12 cellular contexts compared by ENCODE assay signal in genomic region chr5:139503879-139504278, GRCh38. TPM values are rescaled to one million over a fixed set of nuclear protein-coding genes. Genes with fewer than 3 reads are reported as not detected.
DNase-seq lines count a peak whose midpoint lies in the region; TF ChIP-seq lines count a peak whose summit lies in the region.
"Not testable (repeated sequence)": the region's sequence is repeated elsewhere in the genome, so short reads cannot be mapped to it uniquely, and the experiment has no call there.
"Had no signal": no experiment of that assay in that cellular context is flagged by ENCODE, and none has a peak within 500 bp of the region (broad histone marks: within the 10 kb centered on the region; RNA-seq: fewer than 3 reads in every experiment).

No MANE protein-coding gene starts in this region.

- H3K4me3 ChIP-seq in epithelial cell of proximal tubule (ENCODE audit: low read depth, low read length) (peak overlapping the region; percentile 33), iPS-20b (ENCODE audit: low read length) (peak overlapping the region; percentile 66; the same call in 1 of the 2 replicates)
- not testable (repeated sequence) for H3K4me3 ChIP-seq in skeletal muscle satellite cell (ENCODE audit: low read length)

- H3K18ac ChIP-seq in H9 (ENCODE audit: insufficient read length, low read depth, low read length), result not testable (repeated sequence)

- not testable (repeated sequence) for H2BK120ac ChIP-seq in H9 (ENCODE audit: low read depth, low read length, poor library complexity, severe bottlenecking)

- peak overlapping the region in 1 of 3 experiments; percentile 87; a peak in 1 of 7 replicates for H3K27ac Mint-ChIP-seq in H9
- H3K27ac Mint-ChIP-seq in nephron, result not testable (repeated sequence)

- peaks cover 31 to 33% of the 10 kb centered on the region in 2 experiments for H3K4me1 Mint-ChIP-seq in H9
- H3K4me1 Mint-ChIP-seq in nephron, result not testable (repeated sequence)

- H3K36me3 Mint-ChIP-seq in H9 (ENCODE audit: insufficient read depth in 1 of 3, low read depth in 3 of 3); nephron (ENCODE audit: low read depth): not testable (repeated sequence)

- not testable (repeated sequence) for H3K23me2 ChIP-seq in H9 (ENCODE audit: insufficient read length, low read depth, low read length, poor library complexity, severe bottlenecking)

- H2BK15ac ChIP-seq in H9 (ENCODE audit: low read depth, low read length), result not testable (repeated sequence)

- H3K4me1 ChIP-seq in H9 (ENCODE audit: insufficient read depth, low read length); iPS-20b (ENCODE audit: insufficient read depth, low read length); skeletal muscle satellite cell (ENCODE audit: control insufficient read depth, insufficient read depth, low read length): not testable (repeated sequence)

- H3K27me3 Mint-ChIP-seq in H9 (ENCODE audit: low read depth), result peaks cover 11% of the 10 kb centered on the region
- peaks cover 23% of the 10 kb centered on the region for H3K27me3 Mint-ChIP-seq in nephron (ENCODE audit: low read depth)

- no CpG with 5 or more reads among the region's 15 CpGs for WGBS in H9 (ENCODE audit: extremely low coverage, insufficient read length, low lambda C conversion rate)

- not testable (repeated sequence) for H3K56ac ChIP-seq in H9 (ENCODE audit: insufficient read length, low read depth, low read length)

- H3K79me2 ChIP-seq in H9 (ENCODE audit: insufficient read depth, low read length), result not testable (repeated sequence)

- H2BK12ac ChIP-seq in H9 (ENCODE audit: insufficient read length, low read depth, low read length), result not testable (repeated sequence)

- not testable (repeated sequence) for H3K23ac ChIP-seq in H9 (ENCODE audit: insufficient read length, low read depth, low read length)

- H4K20me1 ChIP-seq in H9 (ENCODE audit: control insufficient read depth, insufficient read depth, insufficient read length), result not testable (repeated sequence)

- not testable (repeated sequence) for H3K36me3 ChIP-seq in iPS-20b (ENCODE audit: insufficient read depth, low read depth, low read length); skeletal muscle satellite cell (ENCODE audit: insufficient read depth, low read length)

- H3K4me3 Mint-ChIP-seq in H9 (peak overlapping the region; percentile 72 to 73), nephron (peak overlapping the region; percentile 72 to 82 (median 76))

- not testable (repeated sequence) for H2BK20ac ChIP-seq in H9 (ENCODE audit: low read depth, low read length, poor library complexity, severe bottlenecking)

- not testable (repeated sequence) for TF ChIP-seq CTCF in H9 (conservative IDR thresholded peaks at IDR 0.05); epithelial cell of proximal tubule (conservative IDR thresholded peaks at IDR 0.05; ENCODE audit: low read depth, low read length); nephron (IDR thresholded peaks at IDR 0.05; ENCODE audit: unreplicated experiment in 3 of 3)

- not testable (repeated sequence) for H3T11ph ChIP-seq in H9 (ENCODE audit: low read length)

- H3K9me3 Mint-ChIP-seq in H9, result peaks cover 10 to 11% of the 10 kb centered on the region in 2 experiments
- H3K9me3 Mint-ChIP-seq in nephron, result not testable (repeated sequence)

- H3K14ac ChIP-seq in H9 (ENCODE audit: insufficient read depth, low read length), result not testable (repeated sequence)

- H4K5ac ChIP-seq in H9 (ENCODE audit: insufficient read length, low read depth, low read length), result not testable (repeated sequence)

- H3K27ac ChIP-seq in H9 (ENCODE audit: insufficient read length, low read depth, low read length); iPS-20b (ENCODE audit: low read length): not testable (repeated sequence)

- H3K4ac ChIP-seq in H9 (ENCODE audit: low read depth, low read length), result not testable (repeated sequence)

- H2AFZ ChIP-seq in H9 (ENCODE audit: low read length), result not testable (repeated sequence)

- H2BK5ac ChIP-seq in H9 (ENCODE audit: insufficient read length, low read length), result not testable (repeated sequence)

- H3K4me2 ChIP-seq in H9 (ENCODE audit: insufficient read depth, insufficient read length, low read length) (peak overlapping the region; percentile 56), skeletal muscle satellite cell (ENCODE audit: low read length) (peak overlapping the region; percentile 35)

- peak; percentile 55 for DNase-seq in H9
- DNase-seq in NOMO-1 (lab: John Stamatoyannopoulos, UW; ENCODE audit: unreplicated experiment in 2 of 2), result peak; percentile 10 to 36
- DNase-seq in SHP77 treated with DMSO at 0.1 percent for 48 hours (lab: John Stamatoyannopoulos, UW), result peak; percentile 55
- not testable (repeated sequence) for DNase-seq in epithelial cell of proximal tubule (ENCODE audit: low read depth)

- not testable (repeated sequence) for H3K9me3 ChIP-seq in H9 (ENCODE audit: control insufficient read depth, low read depth, low read length); iPS-20b (ENCODE audit: insufficient read depth, low read depth, low read length); skeletal muscle satellite cell (replicated peaks; ENCODE audit: low read length)

- not testable (repeated sequence) for H3K79me1 ChIP-seq in H9 (ENCODE audit: insufficient read depth, low read depth, low read length, poor library complexity, severe bottlenecking)

- not testable (repeated sequence) for H3K27me3 ChIP-seq in H9 (ENCODE audit: insufficient read depth, low read length); iPS-20b (ENCODE audit: insufficient read depth, low read length); skeletal muscle satellite cell (ENCODE audit: control insufficient read depth, insufficient read depth, low read length)

- not testable (repeated sequence) for H3K9ac ChIP-seq in H9 (ENCODE audit: extremely low read depth, insufficient read length, low read length); iPS-20b (ENCODE audit: low read depth, low read length); skeletal muscle satellite cell (ENCODE audit: low read depth, low read length)

- not testable (repeated sequence) for H4K8ac ChIP-seq in H9 (replicated peaks; ENCODE audit: insufficient read length, low read depth, low read length)

- not testable (repeated sequence) for H4K91ac ChIP-seq in H9 (ENCODE audit: insufficient read length, low read depth, low read length)

- not testable (repeated sequence) for H2AK5ac ChIP-seq in H9 (ENCODE audit: insufficient read length, low read length)

RNA-seq across cellular contexts. Expression of gene STING1, which starts 21.3 kb away (rescaled TPM):
- total RNA-seq in H9 (2021), result 0.26 and 0.48 TPM in 2 replicates
- total RNA-seq in epithelial cell of proximal tubule, result 17.0 and 18.9 TPM in 2 replicates
- total RNA-seq in skeletal muscle satellite cell (2012; rRNA removed), result 15.1 and 16.0 TPM in 2 replicates
- total RNA-seq: Caco-2 had no signal

RNA-seq across cellular contexts. Expression of gene SMIM33, which starts 33.1 kb away (rescaled TPM):
- total RNA-seq in H9 (2021) (not detected in 2 replicates), epithelial cell of proximal tubule (not detected in 2 replicates)
- not detected in 2 replicates for total RNA-seq in skeletal muscle satellite cell (2012; rRNA removed)
- total RNA-seq: Caco-2, G401, IMR-90, PC-9 had no signal

RNA-seq across cellular contexts. Expression of gene ECSCR, which starts 41.3 kb away (rescaled TPM):
- total RNA-seq in H9 (2021), result 1.6 and 1.9 TPM in 2 replicates
- 0.12 and 0.65 TPM in 2 replicates for total RNA-seq in epithelial cell of proximal tubule
- 0.22 TPM in 1 of 2 replicates, not detected in the other for total RNA-seq in skeletal muscle satellite cell (2012; rRNA removed)
- total RNA-seq: Caco-2; CD4-positive, alpha-beta T cell; PC-9 had no signal

RNA-seq across cellular contexts. Expression of gene UBE2D2, which starts 57.3 kb away (rescaled TPM):
- total RNA-seq in H9 (2021), result 231 and 236 TPM in 2 replicates
- 159 and 205 TPM in 2 replicates for total RNA-seq in epithelial cell of proximal tubule
- 57.0 and 60.7 TPM in 2 replicates for total RNA-seq in skeletal muscle satellite cell (2012; rRNA removed)

Comparison
In these comparisons a context has a peak if more than half of its experiments do, and no peak if none do; other contexts are left out.
1. RNA of gene STING1, which starts 21.3 kb away (total RNA-seq): 17.0 to 18.9 TPM in epithelial cell of proximal tubule; 0.26 to 0.48 TPM in H9; every median in the first group is over 10 times any median in the second.